In the genomic region with DNA sequence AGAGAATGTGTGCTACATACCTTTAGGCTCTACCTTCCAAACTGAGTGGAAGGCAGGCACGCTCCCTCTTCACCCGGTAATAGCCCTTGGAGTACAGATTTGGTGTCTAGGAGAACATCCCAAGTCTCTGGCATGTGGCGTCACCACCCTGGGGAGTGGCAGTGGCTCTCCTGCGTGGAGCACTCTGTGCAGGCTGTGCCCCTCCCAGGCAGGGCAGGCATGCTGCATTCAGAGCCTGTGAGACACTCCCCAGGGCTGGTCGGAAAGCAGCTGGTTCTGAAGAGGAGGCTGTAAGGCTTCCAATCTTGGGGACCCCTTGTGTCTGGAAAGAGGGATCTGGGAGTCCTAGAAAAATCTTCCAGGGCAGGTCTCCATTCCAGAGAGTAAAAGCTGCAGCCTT, we compare ENCODE assay signal across 26 cellular contexts.
DNase-seq lines count a peak whose midpoint lies in the region; ATAC-seq and TF ChIP-seq lines count a peak whose summit lies in the region.
"Had no signal": no experiment of that assay in that cellular context is flagged by ENCODE, and none has a peak within 500 bp of the region (broad histone marks: within the 10 kb centered on the region; RNA-seq: fewer than 3 reads in every experiment).

No MANE protein-coding gene starts in this region.

- H3K27me3 Mint-ChIP-seq in activated CD4-positive, alpha-beta T cell treated with anti-CD3 and anti-CD28 coated beads, Interleukin-2, amount 10 ng/mL, durations not matched to agents 7 days and 5 days, result no peaks in the 10 kb centered on the region
- H3K27me3 Mint-ChIP-seq: CD4-positive, alpha-beta T cell had no signal

- H3K36me3 Mint-ChIP-seq in activated CD4-positive, alpha-beta T cell treated with anti-CD3 and anti-CD28 coated beads, Interleukin-2, amount 10 ng/mL, durations not matched to agents 7 days and 5 days (ENCODE audit: low read depth), result no peaks in the 10 kb centered on the region

- POLR2A ChIA-PET in activated CD4-positive, alpha-beta T cell treated with anti-CD3 and anti-CD28 coated beads, Interleukin-2, amount 10 ng/mL, durations not matched to agents 7 days and 5 days (lab: Charles Lee), result no interaction called here

- H3K9me3 ChIP-seq in vagina, result no peaks in the 10 kb centered on the region
- H3K9me3 ChIP-seq: BLaER1 had no signal

- H3K36me3 ChIP-seq in vagina, result no peaks in the 10 kb centered on the region
- H3K36me3 ChIP-seq: BLaER1 had no signal

- H3K4me1 ChIP-seq in vagina, result no peaks in the 10 kb centered on the region
- H3K4me1 ChIP-seq: BLaER1 had no signal

- TF ChIP-seq CTCF in coronary artery (IDR thresholded peaks at IDR 0.05), result no peak
- no peak for TF ChIP-seq CTCF in vagina (IDR thresholded peaks at IDR 0.05)

- no peak for ATAC-seq in SK-N-SH treated with all-trans-retinoic acid at 6 μM for 48 hours
- ATAC-seq: GM12878, HepG2, K562 had no signal

- H3K9me3 Mint-ChIP-seq in activated CD4-positive, alpha-beta T cell treated with anti-CD3 and anti-CD28 coated beads, Interleukin-2, amount 10 ng/mL, durations not matched to agents 7 days and 5 days, result no peaks in the 10 kb centered on the region
- H3K9me3 Mint-ChIP-seq: CD4-positive, alpha-beta T cell had no signal

- no peaks in the 10 kb centered on the region for H3K4me1 Mint-ChIP-seq in activated CD4-positive, alpha-beta T cell treated with anti-CD3 and anti-CD28 coated beads, Interleukin-2, amount 10 ng/mL, durations not matched to agents 7 days and 5 days

- H3K4me3 Mint-ChIP-seq in activated CD4-positive, alpha-beta T cell treated with anti-CD3 and anti-CD28 coated beads, Interleukin-2, amount 10 ng/mL, durations not matched to agents 7 days and 5 days, result no peak overlapping the region
- H3K4me3 Mint-ChIP-seq: CD4-positive, alpha-beta T cell had no signal

- peak; percentile 9 for DNase-seq in activated CD8-positive, alpha-beta memory T cell treated with anti-CD3 and anti-CD28 coated beads for 24 hours
- DNase-seq in activated CD8-positive, alpha-beta memory T cell treated with anti-CD3 and anti-CD28 coated beads, Interleukin-2, amount 50 U/mL, for 4 hours, result no peak
- peak; percentile 26 for DNase-seq in coronary artery (ENCODE audit: low spot score)
- DNase-seq in myocyte (ENCODE audit: low read depth), result peak; percentile 64
- DNase-seq in vagina (ENCODE audit: extremely low spot score in 2 of 2), result peak; percentile 55 to 84
- DNase-seq in activated CD4-positive, alpha-beta T cell treated with anti-CD3 and anti-CD28 coated beads, Interleukin-2, amount 10 ng/mL, durations not matched to agents 7 days and 5 days, result no peak
- DNase-seq in activated CD4-positive, CD25-positive, alpha-beta regulatory T cell (lab: John Stamatoyannopoulos, UW), result no peak
- DNase-seq: ACHN; CD4-positive, alpha-beta T cell; COR-L47; DMS 273 treated with DMSO at 0.1 percent for 48 hours; DND-41; H7; MM.1S; NCI-H1048; NCI-H1417 treated with DMSO at 0.1 percent for 48 hours; NCI-H187; NCI-H446 treated with DMSO at 0.1 percent for 48 hours; NCI-H526 treated with DMSO at 0.1 percent for 48 hours; RPMI8226; SIG-M5 had no signal

- no peak for TF ChIP-seq POLR2A in vagina (IDR thresholded peaks at IDR 0.05)

- H3K27ac ChIP-seq in coronary artery (no peak overlapping the region), vagina (no peak overlapping the region)
- H3K27ac ChIP-seq: BLaER1 had no signal

- H3K27ac Mint-ChIP-seq in activated CD4-positive, alpha-beta T cell treated with anti-CD3 and anti-CD28 coated beads, Interleukin-2, amount 10 ng/mL, durations not matched to agents 7 days and 5 days, result no peak overlapping the region
- H3K27ac Mint-ChIP-seq: CD4-positive, alpha-beta T cell had no signal

- H3K27me3 ChIP-seq in vagina, result no peaks in the 10 kb centered on the region
- H3K27me3 ChIP-seq: BLaER1 had no signal

- H3K4me3 ChIP-seq in coronary artery (no peak overlapping the region), vagina (no peak overlapping the region)
- H3K4me3 ChIP-seq: BLaER1, GM12878, K562 had no signal

- CTCF ChIA-PET in activated CD4-positive, alpha-beta T cell treated with anti-CD3 and anti-CD28 coated beads, Interleukin-2, amount 10 ng/mL, durations not matched to agents 7 days and 5 days (lab: Charles Lee), result no interaction called here

- intact Hi-C loops in vagina (cut with DNase I), result no loop called here

TF ChIP-seq in SK-N-SH treated with all-trans-retinoic acid at 6 μM for 48 hours, 23 proteins besides CTCF, POLR2A, EP300 and RAD21:
- TF ChIP-seq ARNTL (CRISPR knock-in tag; IDR thresholded peaks at IDR 0.05; ENCODE audit: borderline replicate concordance, low read depth) (no peak), SNAI2 (CRISPR knock-in tag; IDR thresholded peaks at IDR 0.05) (no peak), ZFP3 (CRISPR knock-in tag; IDR thresholded peaks at IDR 0.05) (no peak), PPARA (CRISPR knock-in tag; IDR thresholded peaks at IDR 0.05; ENCODE audit: borderline replicate concordance) (no peak), ZFP30 (CRISPR knock-in tag; IDR thresholded peaks at IDR 0.05) (no peak), ISL1 (CRISPR knock-in tag; IDR thresholded peaks at IDR 0.05) (no peak), CSDC2 (CRISPR knock-in tag; IDR thresholded peaks at IDR 0.05) (no peak)
- TF ChIP-seq, protein P1, sequence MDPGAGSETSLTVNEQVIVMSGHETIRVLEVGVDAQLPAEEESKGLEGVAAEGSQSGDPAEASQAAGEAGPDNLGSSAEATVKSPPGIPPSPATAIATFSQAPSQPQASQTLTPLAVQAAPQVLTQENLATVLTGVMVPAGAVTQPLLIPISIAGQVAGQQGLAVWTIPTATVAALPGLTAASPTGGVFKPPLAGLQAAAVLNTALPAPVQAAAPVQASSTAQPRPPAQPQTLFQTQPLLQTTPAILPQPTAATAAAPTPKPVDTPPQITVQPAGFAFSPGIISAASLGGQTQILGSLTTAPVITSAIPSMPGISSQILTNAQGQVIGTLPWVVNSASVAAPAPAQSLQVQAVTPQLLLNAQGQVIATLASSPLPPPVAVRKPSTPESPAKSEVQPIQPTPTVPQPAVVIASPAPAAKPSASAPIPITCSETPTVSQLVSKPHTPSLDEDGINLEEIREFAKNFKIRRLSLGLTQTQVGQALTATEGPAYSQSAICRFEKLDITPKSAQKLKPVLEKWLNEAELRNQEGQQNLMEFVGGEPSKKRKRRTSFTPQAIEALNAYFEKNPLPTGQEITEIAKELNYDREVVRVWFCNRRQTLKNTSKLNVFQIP (CRISPR knock-in tag; IDR thresholded peaks at IDR 0.05; ENCODE audit: borderline replicate concordance, low read depth), result no peak
- TF ChIP-seq, protein P2, sequence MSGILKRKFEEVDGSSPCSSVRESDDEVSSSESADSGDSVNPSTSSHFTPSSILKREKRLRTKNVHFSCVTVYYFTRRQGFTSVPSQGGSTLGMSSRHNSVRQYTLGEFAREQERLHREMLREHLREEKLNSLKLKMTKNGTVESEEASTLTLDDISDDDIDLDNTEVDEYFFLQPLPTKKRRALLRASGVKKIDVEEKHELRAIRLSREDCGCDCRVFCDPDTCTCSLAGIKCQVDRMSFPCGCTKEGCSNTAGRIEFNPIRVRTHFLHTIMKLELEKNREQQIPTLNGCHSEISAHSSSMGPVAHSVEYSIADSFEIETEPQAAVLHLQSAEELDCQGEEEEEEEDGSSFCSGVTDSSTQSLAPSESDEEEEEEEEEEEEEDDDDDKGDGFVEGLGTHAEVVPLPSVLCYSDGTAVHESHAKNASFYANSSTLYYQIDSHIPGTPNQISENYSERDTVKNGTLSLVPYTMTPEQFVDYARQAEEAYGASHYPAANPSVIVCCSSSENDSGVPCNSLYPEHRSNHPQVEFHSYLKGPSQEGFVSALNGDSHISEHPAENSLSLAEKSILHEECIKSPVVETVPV (CRISPR knock-in tag; IDR thresholded peaks at IDR 0.05), result no peak
- TF ChIP-seq, protein P3, sequence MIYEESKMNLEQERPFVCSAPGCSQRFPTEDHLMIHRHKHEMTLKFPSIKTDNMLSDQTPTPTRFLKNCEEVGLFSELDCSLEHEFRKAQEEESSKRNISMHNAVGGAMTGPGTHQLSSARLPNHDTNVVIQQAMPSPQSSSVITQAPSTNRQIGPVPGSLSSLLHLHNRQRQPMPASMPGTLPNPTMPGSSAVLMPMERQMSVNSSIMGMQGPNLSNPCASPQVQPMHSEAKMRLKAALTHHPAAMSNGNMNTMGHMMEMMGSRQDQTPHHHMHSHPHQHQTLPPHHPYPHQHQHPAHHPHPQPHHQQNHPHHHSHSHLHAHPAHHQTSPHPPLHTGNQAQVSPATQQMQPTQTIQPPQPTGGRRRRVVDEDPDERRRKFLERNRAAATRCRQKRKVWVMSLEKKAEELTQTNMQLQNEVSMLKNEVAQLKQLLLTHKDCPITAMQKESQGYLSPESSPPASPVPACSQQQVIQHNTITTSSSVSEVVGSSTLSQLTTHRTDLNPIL (CRISPR knock-in tag; IDR thresholded peaks at IDR 0.05; ENCODE audit: low read depth), result no peak

Comparison
In these comparisons a context has a peak if more than half of its experiments do, and no peak if none do; other contexts are left out.
1. DNase-seq: peak in activated CD8-positive, alpha-beta memory T cell treated with anti-CD3 and anti-CD28 coated beads for 24 hours (single experiment), coronary artery (single experiment), myocyte (single experiment) and vagina (2 of 2); none in activated CD8-positive, alpha-beta memory T cell treated with anti-CD3 and anti-CD28 coated beads, Interleukin-2, amount 50 U/mL, for 4 hours (single experiment), activated CD4-positive, alpha-beta T cell treated with anti-CD3 and anti-CD28 coated beads, Interleukin-2, amount 10 ng/mL, durations not matched to agents 7 days and 5 days (single experiment) and activated CD4-positive, CD25-positive, alpha-beta regulatory T cell (0 of 4).